Comparison of ENCODE assay signal across 8 cellular contexts in genomic region chr6:158715330-158716311, GRCh38.
A peak's percentile ranks its signal among the peaks of the same experiment; 100 is the strongest.
DNase-seq lines count a peak whose midpoint lies in the region; ATAC-seq and TF ChIP-seq lines count a peak whose summit lies in the region.

No MANE protein-coding gene starts in this region.

- H3K27me3 ChIP-seq in Peyer's patch, result no peaks in the 10 kb centered on the region
- no peaks in the 10 kb centered on the region for H3K27me3 ChIP-seq in mucosa of rectum (ENCODE audit: control insufficient read depth in 2 of 2, insufficient read depth in 2 of 2, low read length in 2 of 2)

- H3K36me3 ChIP-seq in Peyer's patch, result no peaks in the 10 kb centered on the region
- no peaks in the 10 kb centered on the region for H3K36me3 ChIP-seq in mucosa of rectum (ENCODE audit: control insufficient read depth in 2 of 2, insufficient read depth in 2 of 2, low read length in 2 of 2)

- TF ChIP-seq POLR2A in Peyer's patch (IDR thresholded peaks at IDR 0.05), result peak in 1 of 2 donors; percentile 22

- peak in 2 of 6 experiments; percentile 17 to 28 for TF ChIP-seq CTCF in Peyer's patch (IDR thresholded peaks at IDR 0.05)

- H3K4me3 ChIP-seq in Peyer's patch (no peak overlapping the region), mucosa of rectum (ENCODE audit: low read length in 2 of 2) (peak overlapping the region; percentile 11 to 23)

- no peaks in the 10 kb centered on the region for H3K9me3 ChIP-seq in Peyer's patch
- no peaks in the 10 kb centered on the region for H3K9me3 ChIP-seq in mucosa of rectum (ENCODE audit: control insufficient read depth in 2 of 2, low read length in 2 of 2)

- peak; percentile 66 for ATAC-seq in GM18868 (IDR thresholded peaks at IDR 0.05; ENCODE audit: unreplicated experiment)
- peak; percentile 46 for ATAC-seq in HG02763 (IDR thresholded peaks at IDR 0.05; ENCODE audit: unreplicated experiment)

- DNase-seq in Peyer's patch, result peak; percentile 60 to 83 (median 79)
- DNase-seq in NCI-H526 (lab: John Stamatoyannopoulos, UW), result no peak
- DNase-seq in COLO829 (ENCODE audit: low spot score), result no peak
- DNase-seq in SK-N-DZ (ENCODE audit: low spot score), result no peak
- DNase-seq in posterior cingulate gyrus, result no peak

- intact Hi-C loops in posterior cingulate gyrus (cut with DNase I), result loop anchor here (5.0 kb wide), 1 partner anchor 97 kb away; no protein-coding TSS in a partner anchor

- H3K27ac ChIP-seq in Peyer's patch (peak overlapping the region; percentile 75 to 83 (median 76)), mucosa of rectum (ENCODE audit: low read depth in 2 of 2, low read length in 2 of 2) (peak overlapping the region; percentile 68 to 70)

- H3K4me1 ChIP-seq in Peyer's patch (peaks cover 0 to 44% (median 19%) of the 10 kb centered on the region in 4 donors), mucosa of rectum (ENCODE audit: control insufficient read depth in 2 of 2, insufficient read depth in 2 of 2, low read length in 2 of 2) (peaks cover 18 to 19% of the 10 kb centered on the region in 2 donors)

- peak overlapping the region; percentile 1 to 47 for H3K9ac ChIP-seq in mucosa of rectum (ENCODE audit: low read depth in 1 of 2, low read length in 2 of 2)

Comparison
In these comparisons a context has a peak if more than half of its experiments do, and no peak if none do; other contexts are left out.
1. DNase-seq: peak in Peyer's patch (3 of 3); none in NCI-H526 (0 of 2), COLO829 (single experiment), SK-N-DZ (single experiment) and posterior cingulate gyrus (0 of 10).
2. H3K4me3 ChIP-seq: peak in mucosa of rectum (2 of 2); none in Peyer's patch (0 of 4).